Comparison of ENCODE assay signal across 26 cellular contexts in genomic region chr10:124978376-124978725, GRCh38. TPM values are rescaled to one million over a fixed set of nuclear protein-coding genes. Genes with fewer than 3 reads are reported as not detected.
DNase-seq lines count a peak whose midpoint lies in the region; ATAC-seq and TF ChIP-seq lines count a peak whose summit lies in the region.
"Had no signal": no experiment of that assay in that cellular context is flagged by ENCODE, and none has a peak within 500 bp of the region (broad histone marks: within the 10 kb centered on the region; RNA-seq: fewer than 3 reads in every experiment).

No MANE protein-coding gene starts in this region.

- H3K27me3 Mint-ChIP-seq in Calu3 (ENCODE audit: unreplicated experiment) (no peaks in the 10 kb centered on the region), endothelial cell (ENCODE audit: unreplicated experiment) (peaks cover 5% of the 10 kb centered on the region), nephron progenitor cell (ENCODE audit: low read depth, poor library complexity) (no peaks in the 10 kb centered on the region)
- H3K27me3 Mint-ChIP-seq: CD4-positive, alpha-beta T cell had no signal

- no peaks in the 10 kb centered on the region for H3K9me3 ChIP-seq in IMR-90 (ENCODE audit: control insufficient read depth, insufficient read depth, low read length)
- H3K9me3 ChIP-seq: BLaER1 had no signal

- H3K23ac ChIP-seq in IMR-90 (ENCODE audit: low read depth, low read length): no peak overlapping the region

- H4K91ac ChIP-seq in IMR-90 (ENCODE audit: insufficient read depth, low read depth, low read length): no peak overlapping the region

- no peak for TF ChIP-seq CTCF in Calu3 (IDR thresholded peaks at IDR 0.05; ENCODE audit: unreplicated experiment)
- TF ChIP-seq CTCF in IMR-90 (conservative IDR thresholded peaks at IDR 0.05; ENCODE audit: low read depth, low read length): no peak
- TF ChIP-seq CTCF in endothelial cell (IDR thresholded peaks at IDR 0.05; ENCODE audit: unreplicated experiment): no peak
- TF ChIP-seq CTCF in nephron progenitor cell (IDR thresholded peaks at IDR 0.05): no peak
- TF ChIP-seq CTCF in coronary artery (IDR thresholded peaks at IDR 0.05): no peak

- H3K36me3 Mint-ChIP-seq in Calu3 (ENCODE audit: insufficient read depth, unreplicated experiment) (peaks cover 15% of the 10 kb centered on the region), endothelial cell (ENCODE audit: low read depth, unreplicated experiment) (peaks cover 20% of the 10 kb centered on the region), nephron progenitor cell (ENCODE audit: low read depth) (peaks cover 50% of the 10 kb centered on the region)

- intact Hi-C loops in Calu3 (cut with micrococcal nuclease; ENCODE audit: unreplicated experiment): no loop called here
- intact Hi-C loops in IMR-90 (cut with micrococcal nuclease): loop anchor here (5.0 kb wide), 1 partner anchor 61 kb away; no protein-coding TSS in a partner anchor

- no peak overlapping the region for H2AK9ac ChIP-seq in IMR-90 (replicated peaks; ENCODE audit: low read depth, low read length, poor library complexity)

- peaks cover 37 to 67% of the 10 kb centered on the region in 2 experiments for H3K79me1 ChIP-seq in IMR-90 (ENCODE audit: low read depth in 1 of 2, low read length in 2 of 2)

- WGBS in IMR-90 (ENCODE audit: extremely low coverage in 2 of 2, insufficient read length in 1 of 2), 2 experiments: no CpG with 5 or more reads among the region's 5 CpGs

- peaks cover 3% of the 10 kb centered on the region; the same call in 1 of the 2 replicates for H3K4me1 ChIP-seq in IMR-90 (ENCODE audit: control insufficient read depth, insufficient read depth, low read length)
- H3K4me1 ChIP-seq: BLaER1 had no signal

- H3K9me1 ChIP-seq in IMR-90 (ENCODE audit: insufficient read depth, low read length): peaks cover 19% of the 10 kb centered on the region; the same call in 1 of the 2 replicates

- BruUV-seq in Calu3 (replicated peaks; lab: Mats Ljungman, UMichigan): no TSS peak
- BruUV-seq in IMR-90 (replicated peaks; lab: Mats Ljungman, UMichigan): no TSS peak

- no peak overlapping the region for H3K56ac ChIP-seq in IMR-90 (ENCODE audit: extremely low read depth, insufficient read depth, low read length)

- no peak overlapping the region for H2AFZ ChIP-seq in IMR-90 (replicated peaks; ENCODE audit: low read length, poor library complexity)
- H2AFZ ChIP-seq: PC-9 had no signal

- dilution Hi-C loops in IMR-90 (cut with HindIII; ENCODE audit: low sequenced_read_pairs, unreplicated experiment): no loop called here

- H2BK5ac ChIP-seq in IMR-90 (ENCODE audit: low read depth, low read length, poor library complexity, severe bottlenecking): no peak overlapping the region

- no peak for TF ChIP-seq RAD21 in IMR-90 (IDR thresholded peaks at IDR 0.05; ENCODE audit: low read length)

- peaks cover 29% of the 10 kb centered on the region for H3K36me3 ChIP-seq in IMR-90 (ENCODE audit: control insufficient read depth, insufficient read depth, low read length)

- H3K4me3 ChIP-seq in IMR-90 (ENCODE audit: insufficient read depth, low read depth, low read length) (no peak overlapping the region), coronary artery (no peak overlapping the region)
- H3K4me3 ChIP-seq: BLaER1, GM12878, PC-9, SK-N-MC had no signal

- no peak overlapping the region for H2BK20ac ChIP-seq in IMR-90 (ENCODE audit: low read depth, low read length)

- no peak for TF ChIP-seq POLR2A in IMR-90 (IDR thresholded peaks at IDR 0.05; ENCODE audit: low read depth, low read length)

- H2AK5ac ChIP-seq in IMR-90 (ENCODE audit: low read depth, low read length): no peak overlapping the region

- H2BK120ac ChIP-seq in IMR-90 (ENCODE audit: low read depth, low read length): no peak overlapping the region

- no peak overlapping the region for H3K14ac ChIP-seq in IMR-90 (replicated peaks; ENCODE audit: low read depth, low read length)

- no peak overlapping the region for H3K4me2 ChIP-seq in IMR-90 (ENCODE audit: low read depth, low read length)
- H3K4me2 ChIP-seq: BLaER1, PC-9 had no signal

- H3K4me3 Mint-ChIP-seq in Calu3 (ENCODE audit: low read depth, unreplicated experiment): no peak overlapping the region
- H3K4me3 Mint-ChIP-seq in endothelial cell (ENCODE audit: unreplicated experiment): no peak overlapping the region
- H3K4me3 Mint-ChIP-seq in nephron progenitor cell: no peak overlapping the region
- H3K4me3 Mint-ChIP-seq: CD4-positive, alpha-beta T cell had no signal

- peaks cover 47% of the 10 kb centered on the region for H4K20me1 ChIP-seq in IMR-90 (ENCODE audit: insufficient read depth, low read length)

- no peak overlapping the region for H3K4ac ChIP-seq in IMR-90 (ENCODE audit: low read depth, low read length)

- H3K27ac ChIP-seq in IMR-90 (ENCODE audit: insufficient read depth, low read length): no peak overlapping the region
- no peak overlapping the region for H3K27ac ChIP-seq in coronary artery
- H3K27ac ChIP-seq: BLaER1, PC-9, SK-N-MC had no signal

- DNase-seq in Calu3: no peak
- no peak for DNase-seq in IMR-90
- no peak for DNase-seq in endothelial cell (ENCODE audit: low spot score)
- DNase-seq in nephron progenitor cell: no peak
- no peak for DNase-seq in activated T-cell treated with anti-CD3 and anti-CD28 coated beads, Interleukin-2, amount 50 U/mL, for 48 hours
- no peak for DNase-seq in coronary artery (ENCODE audit: low spot score)
- DNase-seq in cortex of kidney (lab: John Stamatoyannopoulos, UW): no peak
- DNase-seq: ACHN; CD4-positive, alpha-beta T cell; COR-L47; DMS 273 treated with DMSO at 0.1 percent for 48 hours; DND-41; MM.1S; NCI-H1048; NCI-H146; NCI-H2029 treated with DMSO at 0.1 percent for 48 hours; NCI-H446 treated with DMSO at 0.1 percent for 48 hours; NCI-H526 treated with DMSO at 0.1 percent for 48 hours; PC-9; RPMI8226; SHP77 treated with DMSO at 0.1 percent for 48 hours; SW 1271 had no signal

- H3K4me1 Mint-ChIP-seq in Calu3 (ENCODE audit: low read depth, unreplicated experiment) (no peaks in the 10 kb centered on the region), endothelial cell (ENCODE audit: unreplicated experiment) (peaks cover 20% of the 10 kb centered on the region), nephron progenitor cell (peaks cover 23% of the 10 kb centered on the region)

- ATAC-seq in IMR-90 (ENCODE audit: low read depth): no peak; the same call in 1 of the 2 replicates
- no peak for ATAC-seq in HG02588 (IDR thresholded peaks at IDR 0.05; ENCODE audit: unreplicated experiment)
- ATAC-seq: GM12878 had no signal

- H3K27ac Mint-ChIP-seq in Calu3 (ENCODE audit: unreplicated experiment) (peak overlapping the region; percentile 23), endothelial cell (ENCODE audit: unreplicated experiment) (peak overlapping the region; percentile 54), nephron progenitor cell (peak overlapping the region; percentile 66)

- POLR2A ChIA-PET in IMR-90 (lab: Charles Lee; ENCODE audit: unreplicated experiment): no interaction called here

- no peak overlapping the region for H3K9ac ChIP-seq in IMR-90 (ENCODE audit: low read depth, low read length)
- H3K9ac ChIP-seq: BLaER1 had no signal

- H4K5ac ChIP-seq in IMR-90 (ENCODE audit: low read depth, low read length): no peak overlapping the region

- no peaks in the 10 kb centered on the region for H3K9me3 Mint-ChIP-seq in Calu3 (ENCODE audit: low read depth, unreplicated experiment)
- H3K9me3 Mint-ChIP-seq in endothelial cell (ENCODE audit: unreplicated experiment): no peaks in the 10 kb centered on the region
- no peaks in the 10 kb centered on the region for H3K9me3 Mint-ChIP-seq in nephron progenitor cell
- H3K9me3 Mint-ChIP-seq: CD4-positive, alpha-beta T cell had no signal

- in situ Hi-C loops in IMR-90 (cut with MboI; ENCODE audit: low sequenced_read_pairs): loop anchor here (25.0 kb wide), 1 partner anchor 441 kb away; no protein-coding TSS in a partner anchor

- CTCF ChIA-PET in Calu3 (lab: Charles Lee) (no interaction called here), IMR-90 (lab: Yijun Ruan, JAX) (no interaction called here)

- H3K27me3 ChIP-seq in IMR-90 (ENCODE audit: control insufficient read depth, insufficient read depth, low read length): no peaks in the 10 kb centered on the region
- H3K27me3 ChIP-seq: BLaER1 had no signal

- H3K18ac ChIP-seq in IMR-90 (ENCODE audit: low read depth, low read length): no peak overlapping the region

- H2BK15ac ChIP-seq in IMR-90 (ENCODE audit: low read depth, low read length): no peak overlapping the region

- no peak overlapping the region for H4K8ac ChIP-seq in IMR-90 (ENCODE audit: low read depth in 2 of 2, low read length in 2 of 2)

TF ChIP-seq in IMR-90, 13 proteins besides CTCF, POLR2A, EP300 and RAD21:
- no peak for TF ChIP-seq ELK1 (IDR thresholded peaks at IDR 0.05; ENCODE audit: borderline replicate concordance, low read depth, low read length)
- peak; percentile 80 for TF ChIP-seq MAFK (IDR thresholded peaks at IDR 0.05; ENCODE audit: low read depth, low read length)
- no peak for TF ChIP-seq CEBPB (IDR thresholded peaks at IDR 0.05; ENCODE audit: low read depth, low read length)
- no peak for TF ChIP-seq MXI1 (IDR thresholded peaks at IDR 0.05; ENCODE audit: borderline replicate concordance, low read depth, low read length)
- no peak for TF ChIP-seq RCOR1 (IDR thresholded peaks at IDR 0.05; ENCODE audit: insufficient replicate concordance, low read length)
- no peak for TF ChIP-seq SMC3 (IDR thresholded peaks at IDR 0.05; ENCODE audit: low read depth, low read length)
TF ChIP-seq in IMR-90: peak in this region for 1.

RNA-seq across cellular contexts. Expression of gene ZRANB1, which starts 36.4 kb away (rescaled TPM):
- total RNA-seq in Calu3 (2022) (11.6 and 12.5 TPM in 2 replicates), IMR-90 (2012; rRNA removed) (24.7 and 30.3 TPM in 2 replicates), endothelial cell (ENCODE audit: unreplicated experiment) (22.4 TPM)
- polyA plus RNA-seq in IMR-90 (2012; rRNA removed): 9.1 and 11.2 TPM in 2 replicates
- polyA plus RNA-seq in IMR-90 (2012; cell fraction: cytosol; rRNA removed): 3.0 and 4.6 TPM in 2 replicates
- polyA plus RNA-seq in IMR-90 (2012; cell fraction: nucleus; rRNA removed; ENCODE audit: low replicate concordance): 2.6 and 15.3 TPM in 2 replicates
